In genomic region chr9:14515564-14516198, GRCh38 we compare ENCODE assay signal across 12 cellular contexts.
DNase-seq lines count a peak whose midpoint lies in the region; ATAC-seq and TF ChIP-seq lines count a peak whose summit lies in the region.
"Had no signal": no experiment of that assay in that cellular context is flagged by ENCODE, and none has a peak within 500 bp of the region (broad histone marks: within the 10 kb centered on the region; RNA-seq: fewer than 3 reads in every experiment).

No MANE protein-coding gene starts in this region.

- in situ Hi-C loops in mammary epithelial cell (cut with MboI; ENCODE audit: low sequenced_read_pairs in 2 of 2) = no loop called here

- no peaks in the 10 kb centered on the region for H3K9me3 ChIP-seq in PC-9 (ENCODE audit: insufficient read depth, low read depth)
- H3K9me3 ChIP-seq in mammary epithelial cell (replicated peaks; ENCODE audit: insufficient read depth, low read length) = no peaks in the 10 kb centered on the region
- H3K9me3 ChIP-seq: colonic mucosa had no signal

- WGBS in mesendoderm (ENCODE audit: extremely low coverage, insufficient coverage, low lambda C conversion rate) = no CpG with 5 or more reads among the region's 16 CpGs
- WGBS in mammary epithelial cell (ENCODE audit: low coverage, missing lambda C conversion rate) = 92% methylated on average over 14 of the region's 16 CpGs

- no peak overlapping the region for H3K18ac ChIP-seq in mesendoderm (ENCODE audit: low read length)

- H3K9me2 ChIP-seq in PC-9 (ENCODE audit: insufficient read depth) = no peaks in the 10 kb centered on the region

- H3K23ac ChIP-seq in mesendoderm (ENCODE audit: low read length) = no peak overlapping the region

- H4K20me1 ChIP-seq in PC-9 (ENCODE audit: insufficient read depth) (no peaks in the 10 kb centered on the region), mammary epithelial cell (ENCODE audit: insufficient read depth, low read length) (no peaks in the 10 kb centered on the region)

- H3K79me2 ChIP-seq in mesendoderm (ENCODE audit: control insufficient read depth, insufficient read depth, low read length) (no peaks in the 10 kb centered on the region), PC-9 (ENCODE audit: low read depth) (no peaks in the 10 kb centered on the region), mammary epithelial cell (ENCODE audit: insufficient read depth, low read length) (no peaks in the 10 kb centered on the region)

- H3K36me3 ChIP-seq in mesendoderm (ENCODE audit: control insufficient read depth, insufficient read depth, low read length) (no peaks in the 10 kb centered on the region), PC-9 (ENCODE audit: low read depth) (no peaks in the 10 kb centered on the region), mammary epithelial cell (ENCODE audit: insufficient read depth, low read length) (no peaks in the 10 kb centered on the region)
- H3K36me3 ChIP-seq: colonic mucosa had no signal

- dilution Hi-C loops in mammary epithelial cell (cut with HindIII; ENCODE audit: low sequenced_read_pairs) = no loop called here

- no peak overlapping the region for H3K4me3 Mint-ChIP-seq in stimulated activated memory B cell treated with anti-CD40 and anti-IgM and Interleukin-4, amounts not matched to agents 10 μg/mL and 1 μg/mL and 100 μg/mL, for 72 hours
- H3K4me3 Mint-ChIP-seq: neural crest cell had no signal

- no peak overlapping the region for H3K4me2 ChIP-seq in mesendoderm (ENCODE audit: low read length)
- no peak overlapping the region for H3K4me2 ChIP-seq in PC-9
- no peak overlapping the region for H3K4me2 ChIP-seq in mammary epithelial cell (ENCODE audit: insufficient read depth, low read depth, low read length)

- TF ChIP-seq CTCF in PC-9 (conservative IDR thresholded peaks at IDR 0.05) (no peak), mammary epithelial cell (conservative IDR thresholded peaks at IDR 0.05 in 1 of 2, IDR thresholded peaks at IDR 0.05 in 1 of 2; ENCODE audit: extremely low read depth in 1 of 2, insufficient read depth in 1 of 2, low read depth in 1 of 2, low read length in 2 of 2) (no peak)

- no peak overlapping the region for H3K4me3 ChIP-seq in mesendoderm (ENCODE audit: low read length)
- H3K4me3 ChIP-seq in PC-9 = no peak overlapping the region
- no peak overlapping the region for H3K4me3 ChIP-seq in mammary epithelial cell (replicated peaks in 1 of 3; ENCODE audit: insufficient read depth in 1 of 3, low read depth in 2 of 3, low read length in 3 of 3)
- H3K4me3 ChIP-seq: colonic mucosa had no signal

- H3K27ac Mint-ChIP-seq in stimulated activated memory B cell treated with anti-CD40 and anti-IgM and Interleukin-4, amounts not matched to agents 10 μg/mL and 1 μg/mL and 100 μg/mL, for 72 hours = no peak overlapping the region
- H3K27ac Mint-ChIP-seq: activated naive CD4-positive, alpha-beta T cell treated with anti-CD3 and anti-CD28 coated beads, Interleukin-2, amount 50 U/mL, for 72 hours had no signal

- no peak overlapping the region for H4K5ac ChIP-seq in mesendoderm (ENCODE audit: low read length)

- H2AK5ac ChIP-seq in mesendoderm (ENCODE audit: low read length) = no peak overlapping the region

- no peak overlapping the region for H4K8ac ChIP-seq in mesendoderm (ENCODE audit: low read depth, low read length)

- no peaks in the 10 kb centered on the region for H3K9me3 Mint-ChIP-seq in stimulated activated memory B cell treated with anti-CD40 and anti-IgM and Interleukin-4, amounts not matched to agents 10 μg/mL and 1 μg/mL and 100 μg/mL, for 72 hours
- H3K9me3 Mint-ChIP-seq: activated naive CD4-positive, alpha-beta T cell treated with anti-CD3 and anti-CD28 coated beads, Interleukin-2, amount 50 U/mL, for 72 hours; neural crest cell had no signal

- no peaks in the 10 kb centered on the region for H3K79me1 ChIP-seq in mesendoderm (ENCODE audit: low read length)

- no peak overlapping the region for H3K56ac ChIP-seq in mesendoderm (ENCODE audit: low read length)

- H3K9ac ChIP-seq in mesendoderm (ENCODE audit: low read length) (no peak overlapping the region), mammary epithelial cell (ENCODE audit: insufficient read depth, low read length) (no peak overlapping the region)

- ATAC-seq in SK-N-SH treated with all-trans-retinoic acid at 6 μM for 48 hours (peak; percentile 61), HG02759 (IDR thresholded peaks at IDR 0.05; ENCODE audit: unreplicated experiment) (no peak)
- no peak for ATAC-seq in stimulated activated memory B cell treated with anti-CD40 and anti-IgM and Interleukin-4, amounts not matched to agents 10 μg/mL and 1 μg/mL and 100 μg/mL, for 72 hours
- ATAC-seq: activated naive CD4-positive, alpha-beta T cell treated with anti-CD3 and anti-CD28 coated beads, Interleukin-2, amount 50 U/mL, for 72 hours had no signal

- H3K4ac ChIP-seq in mesendoderm (ENCODE audit: low read depth, low read length) = no peak overlapping the region

- no peak overlapping the region for H2BK15ac ChIP-seq in mesendoderm (replicated peaks; ENCODE audit: low read depth)

- no peaks in the 10 kb centered on the region for H3K27me3 ChIP-seq in mesendoderm (ENCODE audit: insufficient read depth, low read length, poor library complexity)
- H3K27me3 ChIP-seq in PC-9 (ENCODE audit: insufficient read depth, low read depth) = no peaks in the 10 kb centered on the region
- H3K27me3 ChIP-seq in mammary epithelial cell (ENCODE audit: insufficient read depth, low read length) = peaks cover 4% of the 10 kb centered on the region
- H3K27me3 ChIP-seq: colonic mucosa had no signal

- H3K4me1 Mint-ChIP-seq in stimulated activated memory B cell treated with anti-CD40 and anti-IgM and Interleukin-4, amounts not matched to agents 10 μg/mL and 1 μg/mL and 100 μg/mL, for 72 hours = no peaks in the 10 kb centered on the region

- POLR2A ChIA-PET in PC-9 (lab: Charles Lee; ENCODE audit: unreplicated experiment) = no interaction called here

- H3K36me3 Mint-ChIP-seq in stimulated activated memory B cell treated with anti-CD40 and anti-IgM and Interleukin-4, amounts not matched to agents 10 μg/mL and 1 μg/mL and 100 μg/mL, for 72 hours = no peaks in the 10 kb centered on the region
- H3K36me3 Mint-ChIP-seq: activated naive CD4-positive, alpha-beta T cell treated with anti-CD3 and anti-CD28 coated beads, Interleukin-2, amount 50 U/mL, for 72 hours had no signal

- no peaks in the 10 kb centered on the region for H3K27me3 Mint-ChIP-seq in stimulated activated memory B cell treated with anti-CD40 and anti-IgM and Interleukin-4, amounts not matched to agents 10 μg/mL and 1 μg/mL and 100 μg/mL, for 72 hours

- intact Hi-C loops in PC-9 (cut with micrococcal nuclease; ENCODE audit: unreplicated experiment) = no loop called here
- intact Hi-C loops in mammary epithelial cell (cut with micrococcal nuclease) = no loop called here

- BruUV-seq in PC-9 (replicated peaks; lab: Mats Ljungman, UMichigan) = no TSS peak
- BruUV-seq in mammary epithelial cell (replicated peaks; lab: Mats Ljungman, UMichigan) = no TSS peak

- DNase-seq in DMS 273 (lab: John Stamatoyannopoulos, UW; ENCODE audit: unreplicated experiment) (peak; percentile 87), NCI-H2029 (lab: John Stamatoyannopoulos, UW) (peak; percentile 63), mesendoderm (peak; percentile 84), PC-9 (no peak), mammary epithelial cell (no peak)
- DNase-seq: colonic mucosa, T1000 had no signal

- no peak overlapping the region for H2BK120ac ChIP-seq in mesendoderm (ENCODE audit: low read depth, low read length)

- CTCF ChIA-PET in PC-9 (lab: Charles Lee) (no interaction called here), mammary epithelial cell (lab: Charles Lee; ENCODE audit: low non-redundant PET) (no interaction called here)

- no peak overlapping the region for H2BK5ac ChIP-seq in mesendoderm (ENCODE audit: low read length)

- peak overlapping the region; percentile 20 for H3K27ac ChIP-seq in mesendoderm (ENCODE audit: low read depth, low read length)
- H3K27ac ChIP-seq in PC-9 = no peak overlapping the region
- H3K27ac ChIP-seq in mammary epithelial cell (ENCODE audit: insufficient read depth, low read depth, low read length) = no peak overlapping the region
- H3K27ac ChIP-seq: colonic mucosa had no signal

- no peak overlapping the region for H2AFZ ChIP-seq in PC-9
- H2AFZ ChIP-seq in mammary epithelial cell (ENCODE audit: low read depth, low read length) = no peak overlapping the region

- H3F3A ChIP-seq in PC-9 (ENCODE audit: insufficient read depth, low read depth) = no peaks in the 10 kb centered on the region

- H3K4me1 ChIP-seq in mesendoderm (ENCODE audit: control insufficient read depth, low read depth, low read length) (no peaks in the 10 kb centered on the region), PC-9 (replicated peaks; ENCODE audit: insufficient read depth) (no peaks in the 10 kb centered on the region), mammary epithelial cell (ENCODE audit: insufficient read depth, low read length) (no peaks in the 10 kb centered on the region)
- H3K4me1 ChIP-seq: colonic mucosa had no signal

TF ChIP-seq in SK-N-SH treated with all-trans-retinoic acid at 6 μM for 48 hours, 23 proteins besides CTCF, POLR2A, EP300 and RAD21:
- TF ChIP-seq CSRNP3 (CRISPR knock-in tag; IDR thresholded peaks at IDR 0.05) (no peak), SNAI2 (CRISPR knock-in tag; IDR thresholded peaks at IDR 0.05) (peak; percentile 13; the same call in 1 of the 2 replicates)

Comparison
In these comparisons a context has a peak if more than half of its experiments do, and no peak if none do; other contexts are left out.
1. DNase-seq: peak in DMS 273 (single experiment), NCI-H2029 (single experiment) and mesendoderm (single experiment); none in PC-9 (0 of 2) and mammary epithelial cell (single experiment).